ENCODE assay signal across 25 cellular contexts in genomic region chr14:71602524-71602923, GRCh38.
"Had no signal": no experiment of that assay in that cellular context is flagged by ENCODE, and none has a peak within 500 bp of the region (broad histone marks: within the 10 kb centered on the region; RNA-seq: fewer than 3 reads in every experiment).

No MANE protein-coding gene starts in this region.

- H3K27ac ChIP-seq: ascending aorta, breast epithelium, cardiac muscle cell, colonic mucosa had no signal

- H3K9me3 ChIP-seq: colonic mucosa had no signal

- H3K36me3 ChIP-seq: ascending aorta, breast epithelium, cardiac muscle cell, colonic mucosa had no signal

- DNase-seq: activated CD4-positive, alpha-beta T cell treated with anti-CD3 and anti-CD28 coated beads for 1 hour; activated CD4-positive, alpha-beta T cell treated with anti-CD3 and anti-CD28 coated beads for 48 hours; activated CD4-positive, alpha-beta T cell treated with anti-CD3 and anti-CD28 coated beads, Interleukin-2, amount 50 U/mL, for 1 hour; activated CD4-positive, alpha-beta T cell treated with anti-CD3 and anti-CD28 coated beads, Interleukin-2, amount 50 U/mL, for 48 hours; activated CD8-positive, alpha-beta memory T cell treated with anti-CD3 and anti-CD28 coated beads for 24 hours; activated CD8-positive, alpha-beta T cell treated with anti-CD3 and anti-CD28 coated beads for 36 hours; activated effector memory CD4-positive, alpha-beta T cell treated with Interleukin-2 at 50 U/mL for 16 hours; activated gamma-delta T cell treated with Interleukin-2 at 50 U/mL for 16 hours; activated naive CD4-positive, alpha-beta T cell treated with anti-CD3 and anti-CD28 coated beads, Interleukin-2, amount 50 U/mL, for 16 hours; activated naive CD4-positive, alpha-beta T cell treated with Interleukin-2 at 50 U/mL for 16 hours; activated T-cell treated with anti-CD3 and anti-CD28 coated beads, Interleukin-2, amount 50 U/mL, for 4 hours; amniotic stem cell; central memory CD4-positive, alpha-beta T cell; cerebellar nuclear complex; colonic mucosa; effector CD8-positive, alpha-beta T cell; foreskin fibroblast; head of caudate nucleus; T-helper 2 cell had no signal

- ATAC-seq: activated CD8-positive, alpha-beta T cell treated with anti-CD3 and anti-CD28 coated beads for 36 hours; activated T-cell treated with anti-CD3 and anti-CD28 coated beads, Interleukin-2, amount 50 U/mL, for 4 hours; activated T-helper 17 cell treated with anti-CD3 and anti-CD28 coated beads, Interleukin-2, amount 50 U/mL, for 72 hours; esophagus mucosa; WTC11 had no signal

- H3K4me3 ChIP-seq: ascending aorta, breast epithelium, cardiac muscle cell, colonic mucosa had no signal

- H3K4me1 ChIP-seq: ascending aorta, breast epithelium, colonic mucosa had no signal

- H3K27me3 ChIP-seq: ascending aorta, breast epithelium, cardiac muscle cell, colonic mucosa had no signal
